Comparison of ENCODE assay signal across 18 cellular contexts in the genomic region with DNA sequence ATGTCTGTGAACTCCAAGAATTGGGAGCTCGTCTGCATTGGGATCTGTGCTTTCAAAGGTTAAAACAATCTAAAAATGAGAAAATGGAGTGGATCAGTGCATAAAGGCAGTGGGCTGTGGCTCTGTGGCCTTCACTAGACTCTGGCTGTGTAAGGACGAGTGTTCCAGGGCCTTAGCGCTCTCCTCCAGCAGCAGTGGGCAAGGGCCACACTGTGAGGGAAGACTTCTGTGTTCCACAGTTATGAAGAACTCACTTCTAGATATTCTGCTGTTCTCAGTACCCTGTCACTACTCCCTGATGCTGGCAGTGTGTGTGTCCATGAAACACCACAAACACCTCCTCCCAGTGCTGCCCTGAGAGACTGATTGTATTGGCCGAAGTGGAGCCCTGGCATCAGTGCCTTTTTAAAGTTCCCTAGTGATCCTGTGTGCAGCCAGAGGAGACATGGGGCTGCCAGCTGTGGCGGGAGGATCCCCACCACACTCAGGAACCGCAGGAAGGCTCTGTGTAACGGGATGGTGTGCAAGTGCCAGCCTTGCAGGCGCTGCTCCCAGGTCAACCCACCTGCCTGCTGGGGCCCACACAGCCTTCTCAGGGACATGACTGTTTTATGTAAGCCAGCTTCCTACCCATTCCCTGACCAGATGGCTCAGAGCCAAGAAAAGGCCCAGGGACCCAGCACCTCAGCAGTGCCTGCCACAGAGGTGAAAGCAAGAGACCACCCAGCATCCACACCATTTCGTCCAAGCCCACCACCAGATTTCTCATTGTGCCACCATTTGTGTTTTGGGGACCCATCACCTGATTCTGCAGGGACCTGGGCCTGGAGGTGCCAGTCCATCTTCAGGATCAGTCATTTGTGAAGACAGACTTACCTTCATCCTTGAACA. TPM values are rescaled to one million over a fixed set of nuclear protein-coding genes. Genes with fewer than 3 reads are reported as not detected.
DNase-seq lines count a peak whose midpoint lies in the region; ATAC-seq and TF ChIP-seq lines count a peak whose summit lies in the region.
"Had no signal": no experiment of that assay in that cellular context is flagged by ENCODE, and none has a peak within 500 bp of the region (broad histone marks: within the 10 kb centered on the region; RNA-seq: fewer than 3 reads in every experiment).

No MANE protein-coding gene starts in this region.

- H4K8ac ChIP-seq in H9 (replicated peaks; ENCODE audit: insufficient read length, low read depth, low read length) = no peak overlapping the region

- H2BK20ac ChIP-seq in H9 (ENCODE audit: low read depth, low read length, poor library complexity, severe bottlenecking) = no peak overlapping the region

- H3K27ac ChIP-seq in PC-3 (ENCODE audit: low read length) = peak overlapping the region; percentile 64
- peak overlapping the region; percentile 56 to 78 for H3K27ac ChIP-seq in right atrium auricular region
- H3K27ac ChIP-seq in skeletal muscle tissue (ENCODE audit: low read depth, low read length) = peak overlapping the region; percentile 57
- H3K27ac ChIP-seq in H9 (ENCODE audit: insufficient read length, low read depth, low read length) = no peak overlapping the region
- peak overlapping the region in 1 of 2 donors; percentile 13 for H3K27ac ChIP-seq in prostate gland
- H3K27ac ChIP-seq: C4-2B, PC-9, WERI-Rb-1 had no signal

- POLR2A ChIA-PET in PC-3 (lab: Charles Lee; ENCODE audit: unreplicated experiment) = interaction anchor here (0.6 kb wide), 1 partner anchor 40 kb away, joined by 7 read pairs; no protein-coding TSS in a partner anchor

- H3K27me3 ChIP-seq in PC-3 (ENCODE audit: low read length) (no peaks in the 10 kb centered on the region), right atrium auricular region (no peaks in the 10 kb centered on the region), skeletal muscle tissue (ENCODE audit: control insufficient read depth in 3 of 3, insufficient read depth in 3 of 3, low read length in 3 of 3) (no peaks in the 10 kb centered on the region), H9 (ENCODE audit: insufficient read depth, low read length) (no peaks in the 10 kb centered on the region), prostate gland (replicated peaks; ENCODE audit: insufficient read depth) (no peaks in the 10 kb centered on the region)

- H3K36me3 Mint-ChIP-seq in stimulated activated naive B cell treated with anti-CD40 and anti-IgM and Interleukin-4, amounts not matched to agents 10 μg/mL and 1 μg/mL and 100 μg/mL, for 72 hours = peaks cover 23 to 27% of the 10 kb centered on the region in 2 donors
- no peaks in the 10 kb centered on the region for H3K36me3 Mint-ChIP-seq in H9 (ENCODE audit: insufficient read depth in 1 of 3, low read depth in 3 of 3)

- no peak overlapping the region for H3K4ac ChIP-seq in H9 (ENCODE audit: low read depth, low read length)

- H2BK15ac ChIP-seq in H9 (ENCODE audit: low read depth, low read length) = no peak overlapping the region

- no peaks in the 10 kb centered on the region for H3F3A ChIP-seq in PC-3 (ENCODE audit: low read length, unreplicated experiment)

- no peak overlapping the region for H3K27ac Mint-ChIP-seq in stimulated activated naive B cell treated with anti-CD40 and anti-IgM and Interleukin-4, amounts not matched to agents 10 μg/mL and 1 μg/mL and 100 μg/mL, for 72 hours
- no peak overlapping the region for H3K27ac Mint-ChIP-seq in H9
- H3K27ac Mint-ChIP-seq: stimulated activated memory B cell treated with anti-CD40 and anti-IgM and Interleukin-4, amounts not matched to agents 10 μg/mL and 1 μg/mL and 100 μg/mL, for 72 hours had no signal

- H4K91ac ChIP-seq in H9 (ENCODE audit: insufficient read length, low read depth, low read length) = no peak overlapping the region

- peaks cover 0 to 1% of the 10 kb centered on the region in 2 donors for H3K4me1 Mint-ChIP-seq in stimulated activated naive B cell treated with anti-CD40 and anti-IgM and Interleukin-4, amounts not matched to agents 10 μg/mL and 1 μg/mL and 100 μg/mL, for 72 hours
- H3K4me1 Mint-ChIP-seq in H9 = peaks cover 24 to 35% of the 10 kb centered on the region in 2 experiments
- H3K4me1 Mint-ChIP-seq: stimulated activated memory B cell treated with anti-CD40 and anti-IgM and Interleukin-4, amounts not matched to agents 10 μg/mL and 1 μg/mL and 100 μg/mL, for 72 hours had no signal

- H3K23me2 ChIP-seq in H9 (ENCODE audit: insufficient read length, low read depth, low read length, poor library complexity, severe bottlenecking) = no peaks in the 10 kb centered on the region

- no peaks in the 10 kb centered on the region for H3K79me1 ChIP-seq in H9 (ENCODE audit: insufficient read depth, low read depth, low read length, poor library complexity, severe bottlenecking)

- no peak overlapping the region for H3K14ac ChIP-seq in H9 (ENCODE audit: insufficient read depth, low read length)

- no peak for ATAC-seq in PC-3
- ATAC-seq in stimulated activated naive B cell treated with anti-CD40 and anti-IgM and Interleukin-4, amounts not matched to agents 10 μg/mL and 1 μg/mL and 100 μg/mL, for 72 hours (replicated peaks) = no peak
- ATAC-seq: GM12878; stimulated activated memory B cell treated with anti-CD40 and anti-IgM and Interleukin-4, amounts not matched to agents 10 μg/mL and 1 μg/mL and 100 μg/mL, for 72 hours had no signal

- H2AFZ ChIP-seq in PC-3 (ENCODE audit: low read length) = no peak overlapping the region
- no peak overlapping the region for H2AFZ ChIP-seq in H9 (ENCODE audit: low read length)
- H2AFZ ChIP-seq: PC-9 had no signal

- no peaks in the 10 kb centered on the region for H3K36me3 ChIP-seq in PC-3 (ENCODE audit: low read depth, low read length)
- H3K36me3 ChIP-seq in right atrium auricular region = no peaks in the 10 kb centered on the region
- H3K36me3 ChIP-seq in skeletal muscle tissue (ENCODE audit: control insufficient read depth in 3 of 3, insufficient read depth in 3 of 3, low read length in 3 of 3) = peaks cover 0 to 16% (median 4%) of the 10 kb centered on the region in 3 donors
- no peaks in the 10 kb centered on the region for H3K36me3 ChIP-seq in prostate gland
- H3K36me3 ChIP-seq: WERI-Rb-1 had no signal

- intact Hi-C loops in PC-3 (cut with micrococcal nuclease) (no loop called here), prostate gland (cut with DNase I) (no loop called here)

- no peak overlapping the region for H3K18ac ChIP-seq in H9 (ENCODE audit: insufficient read length, low read depth, low read length)

- H2BK12ac ChIP-seq in H9 (ENCODE audit: insufficient read length, low read depth, low read length) = no peak overlapping the region

- no peak overlapping the region for H2BK120ac ChIP-seq in H9 (ENCODE audit: low read depth, low read length, poor library complexity, severe bottlenecking)

- no peaks in the 10 kb centered on the region for H4K20me1 ChIP-seq in PC-3 (ENCODE audit: low read length)
- no peaks in the 10 kb centered on the region for H4K20me1 ChIP-seq in H9 (ENCODE audit: control insufficient read depth, insufficient read depth, insufficient read length)

- H3K27me3 Mint-ChIP-seq in stimulated activated naive B cell treated with anti-CD40 and anti-IgM and Interleukin-4, amounts not matched to agents 10 μg/mL and 1 μg/mL and 100 μg/mL, for 72 hours = no peaks in the 10 kb centered on the region
- H3K27me3 Mint-ChIP-seq in H9 (ENCODE audit: low read depth) = peaks cover 24% of the 10 kb centered on the region
- H3K27me3 Mint-ChIP-seq: stimulated activated memory B cell treated with anti-CD40 and anti-IgM and Interleukin-4, amounts not matched to agents 10 μg/mL and 1 μg/mL and 100 μg/mL, for 72 hours had no signal

- H3K23ac ChIP-seq in H9 (ENCODE audit: insufficient read length, low read depth, low read length) = no peak overlapping the region

- no peaks in the 10 kb centered on the region for H3K79me2 ChIP-seq in PC-3 (ENCODE audit: low read length)
- no peaks in the 10 kb centered on the region for H3K79me2 ChIP-seq in H9 (ENCODE audit: insufficient read depth, low read length)

- H3K9me3 Mint-ChIP-seq in stimulated activated naive B cell treated with anti-CD40 and anti-IgM and Interleukin-4, amounts not matched to agents 10 μg/mL and 1 μg/mL and 100 μg/mL, for 72 hours = no peaks in the 10 kb centered on the region
- no peaks in the 10 kb centered on the region for H3K9me3 Mint-ChIP-seq in H9
- H3K9me3 Mint-ChIP-seq: stimulated activated memory B cell treated with anti-CD40 and anti-IgM and Interleukin-4, amounts not matched to agents 10 μg/mL and 1 μg/mL and 100 μg/mL, for 72 hours had no signal

- H3K4me2 ChIP-seq in PC-3 (ENCODE audit: low read length) = peak overlapping the region; percentile 31
- no peak overlapping the region for H3K4me2 ChIP-seq in H9 (ENCODE audit: insufficient read depth, insufficient read length, low read length)
- H3K4me2 ChIP-seq: PC-9 had no signal

- no peak overlapping the region for H3T11ph ChIP-seq in H9 (ENCODE audit: low read length)

- no peaks in the 10 kb centered on the region for H3K9me3 ChIP-seq in PC-3 (ENCODE audit: low read length)
- no peaks in the 10 kb centered on the region for H3K9me3 ChIP-seq in right atrium auricular region
- no peaks in the 10 kb centered on the region for H3K9me3 ChIP-seq in skeletal muscle tissue (ENCODE audit: control insufficient read depth in 3 of 3, low read length in 3 of 3)
- H3K9me3 ChIP-seq in H9 (ENCODE audit: control insufficient read depth, low read depth, low read length) = no peaks in the 10 kb centered on the region
- no peaks in the 10 kb centered on the region for H3K9me3 ChIP-seq in prostate gland

- no peak overlapping the region for H3K56ac ChIP-seq in H9 (ENCODE audit: insufficient read length, low read depth, low read length)

- TF ChIP-seq CTCF in PC-3 (conservative IDR thresholded peaks at IDR 0.05; ENCODE audit: low read depth, low read length) (no peak), right atrium auricular region (IDR thresholded peaks at IDR 0.05) (no peak), H9 (conservative IDR thresholded peaks at IDR 0.05) (no peak), prostate gland (IDR thresholded peaks at IDR 0.05) (no peak)

- H3K9me2 ChIP-seq in PC-3 (replicated peaks; ENCODE audit: low read length) = no peaks in the 10 kb centered on the region

- H2AK5ac ChIP-seq in H9 (ENCODE audit: insufficient read length, low read length) = no peak overlapping the region

- no peak for TF ChIP-seq POLR2A in prostate gland (IDR thresholded peaks at IDR 0.05)

- H3K4me1 ChIP-seq in PC-3 (ENCODE audit: insufficient read depth, low read length) (peaks cover 33% of the 10 kb centered on the region), right atrium auricular region (peaks cover 0 to 94% of the 10 kb centered on the region in 2 donors), skeletal muscle tissue (ENCODE audit: control insufficient read depth in 3 of 3, insufficient read depth in 3 of 3, low read length in 3 of 3) (peaks cover 47 to 85% (median 84%) of the 10 kb centered on the region in 3 donors), H9 (ENCODE audit: insufficient read depth, low read length) (peaks cover 4% of the 10 kb centered on the region; the same call in 1 of the 2 replicates), prostate gland (replicated peaks) (no peaks in the 10 kb centered on the region)

- H2BK5ac ChIP-seq in H9 (ENCODE audit: insufficient read length, low read length) = no peak overlapping the region

- DNase-seq in DMS79 (lab: John Stamatoyannopoulos, UW) (peak; percentile 26), DMS79 treated with DMSO at 0.1 percent for 48 hours (lab: John Stamatoyannopoulos, UW) (no peak), PC-3 (no peak), right atrium auricular region (ENCODE audit: low spot score) (no peak), H9 (no peak), prostate gland (ENCODE audit: low spot score) (no peak)
- DNase-seq in stimulated activated naive B cell treated with anti-CD40 and anti-IgM and Interleukin-4, amounts not matched to agents 10 μg/mL and 1 μg/mL and 100 μg/mL, for 72 hours = no peak
- DNase-seq: activated naive CD4-positive, alpha-beta T cell; EL; GOT3; mammary epithelial cell; NCI-H226; PC-9; WERI-Rb-1 had no signal

- H3K4me3 ChIP-seq in PC-3 (ENCODE audit: low read length) (no peak overlapping the region), right atrium auricular region (no peak overlapping the region), skeletal muscle tissue (ENCODE audit: low read length in 3 of 3) (no peak overlapping the region), prostate gland (no peak overlapping the region)
- H3K4me3 ChIP-seq: GM12878, PC-9 had no signal

- BruUV-seq in PC-3 (replicated peaks; lab: Mats Ljungman, UMichigan) = no TSS peak

- WGBS in H9 (ENCODE audit: extremely low coverage, insufficient read length, low lambda C conversion rate) = no CpG with 5 or more reads among the region's 9 CpGs
- WGBS in prostate gland = 76% methylated on average over 9 of the region's 9 CpGs

- no peak overlapping the region for H3K4me3 Mint-ChIP-seq in stimulated activated naive B cell treated with anti-CD40 and anti-IgM and Interleukin-4, amounts not matched to agents 10 μg/mL and 1 μg/mL and 100 μg/mL, for 72 hours
- no peak overlapping the region for H3K4me3 Mint-ChIP-seq in H9
- H3K4me3 Mint-ChIP-seq: stimulated activated memory B cell treated with anti-CD40 and anti-IgM and Interleukin-4, amounts not matched to agents 10 μg/mL and 1 μg/mL and 100 μg/mL, for 72 hours had no signal

- H3K9ac ChIP-seq in PC-3 (ENCODE audit: low read length) = 0 out of 2 replicates have a peak overlapping the region, but pooled peaks have one; percentile 15
- peak overlapping the region; percentile 20 to 57 (median 34) for H3K9ac ChIP-seq in skeletal muscle tissue (ENCODE audit: low read depth in 1 of 3, low read length in 3 of 3)
- no peak overlapping the region for H3K9ac ChIP-seq in H9 (ENCODE audit: extremely low read depth, insufficient read length, low read length)

- CTCF ChIA-PET in PC-3 (lab: Charles Lee) = no interaction called here

- H4K5ac ChIP-seq in H9 (ENCODE audit: insufficient read length, low read depth, low read length) = no peak overlapping the region

RNA-seq across cellular contexts. Expression of gene ABTB1, which starts 40.4 kb away (rescaled TPM):
- total RNA-seq in PC-3 (2014; rRNA removed) (3.6 and 8.4 TPM in 2 replicates), right atrium auricular region (10 to 100 TPM; 14.9 to 16.9 TPM), skeletal muscle tissue (6.3 TPM), H9 (2021) (3.9 and 6.2 TPM in 2 replicates), prostate gland (10 to 100 TPM; 33.4 to 60.2 TPM)
